Comparison of ENCODE assay signal across 9 cellular contexts in genomic region chr5:93585753-93586385, GRCh38. TPM values are rescaled to one million over a fixed set of nuclear protein-coding genes. Genes with fewer than 3 reads are reported as not detected.
DNase-seq lines count a peak whose midpoint lies in the region; ATAC-seq, FAIRE-seq and TF ChIP-seq lines count a peak whose summit lies in the region.
"Had no signal": no experiment of that assay in that cellular context is flagged by ENCODE, and none has a peak within 500 bp of the region (broad histone marks: within the 10 kb centered on the region; RNA-seq: fewer than 3 reads in every experiment).

No MANE protein-coding gene starts in this region.

- TF ChIP-seq EP300 in HepG2 (IDR thresholded peaks at IDR 0.05; ENCODE audit: low read depth in 2 of 2, low read length in 2 of 2) (no peak), HepG2 (CRISPR knock-in tag; IDR thresholded peaks at IDR 0.05; ENCODE audit: borderline replicate concordance) (no peak)

- no peaks in the 10 kb centered on the region for H3K36me3 Mint-ChIP-seq in activated T-cell treated with anti-CD3 and anti-CD28 coated beads, Interleukin-2, amount 50 U/mL, for 4 hours (ENCODE audit: insufficient read depth)

- H3K4me1 ChIP-seq in adrenal gland (replicated peaks in 1 of 2): peaks cover 0 to 16% of the 10 kb centered on the region in 2 donors
- H3K4me1 ChIP-seq in HepG2 (ENCODE audit: insufficient read depth, low read length): peaks cover 42% of the 10 kb centered on the region
- H3K4me1 ChIP-seq in thyroid gland: peaks cover 8 to 13% of the 10 kb centered on the region in 2 donors

- H3K4me1 Mint-ChIP-seq in activated T-cell treated with anti-CD3 and anti-CD28 coated beads, Interleukin-2, amount 50 U/mL, for 4 hours (ENCODE audit: low read depth): peaks cover 14% of the 10 kb centered on the region

- CTCF ChIA-PET in HepG2 (lab: Yijun Ruan, JAX; ENCODE audit: low intra/inter-chr PET ratio, low total read pairs): interaction anchor here (1.5 kb wide), 1 partner anchor 22 kb away, joined by 3 read pairs; no protein-coding TSS in a partner anchor

- TF ChIP-seq RAD21 in HepG2 (CRISPR knock-in tag; IDR thresholded peaks at IDR 0.05): no peak

- peaks cover 41% of the 10 kb centered on the region for H4K20me1 ChIP-seq in HepG2 (ENCODE audit: insufficient read depth, low read length)

- H3K36me3 ChIP-seq in adrenal gland (replicated peaks in 1 of 2): no peaks in the 10 kb centered on the region
- peaks cover 6 to 27% of the 10 kb centered on the region in 2 experiments; a peak in 4 of 5 replicates for H3K36me3 ChIP-seq in HepG2 (replicated peaks in 1 of 2; ENCODE audit: control insufficient read depth in 1 of 2, insufficient read depth in 2 of 2, low read length in 2 of 2)
- no peaks in the 10 kb centered on the region for H3K36me3 ChIP-seq in thyroid gland

- in situ Hi-C loops in HepG2 (cut with HindIII; ENCODE audit: extremely low pct_ligation_motif_present, low pct_unique_long_range_greater_than_20kb): loop anchor here (10.0 kb wide), 1 partner anchor 329 kb away; no protein-coding TSS in a partner anchor

- peaks cover 4% of the 10 kb centered on the region for H3K9me3 Mint-ChIP-seq in activated T-cell treated with anti-CD3 and anti-CD28 coated beads, Interleukin-2, amount 50 U/mL, for 4 hours

- peak overlapping the region; percentile 68 for H3K4me2 ChIP-seq in HepG2 (ENCODE audit: low read depth, low read length)

- no peak for ATAC-seq in activated T-cell treated with anti-CD3 and anti-CD28 coated beads, Interleukin-2, amount 50 U/mL, for 4 hours
- ATAC-seq in HepG2: no peak

- DNase-seq in activated T-cell treated with anti-CD3 and anti-CD28 coated beads, Interleukin-2, amount 50 U/mL, for 4 hours: no peak
- no peak for DNase-seq in activated T-cell treated with anti-CD3 and anti-CD28 coated beads, Interleukin-2, amount 50 U/mL, for 48 hours
- DNase-seq in adrenal gland (peak in 2 of 7 donors; percentile 29 to 52), HepG2 (ENCODE audit: low spot score) (no peak), thyroid gland (no peak), SKM-1 treated with dmso at 0.1 percent for 144 hours (lab: John Stamatoyannopoulos, UW; ENCODE audit: unreplicated experiment) (no peak), 8988T (no peak), H4 (ENCODE audit: low spot score) (no peak)
- DNase-seq: activated CD8-positive, alpha-beta memory T cell treated with anti-CD3 and anti-CD28 coated beads, Interleukin-2, amount 50 U/mL, for 4 hours had no signal

- POLR2A ChIA-PET in HepG2 (lab: Yijun Ruan, JAX): no interaction called here

- no peak overlapping the region for H2AFZ ChIP-seq in HepG2 (ENCODE audit: low read length)

- no peaks in the 10 kb centered on the region for H3K9me3 ChIP-seq in adrenal gland (replicated peaks in 1 of 3)
- no peaks in the 10 kb centered on the region for H3K9me3 ChIP-seq in HepG2 (ENCODE audit: low read length)
- no peaks in the 10 kb centered on the region for H3K9me3 ChIP-seq in thyroid gland

- FAIRE-seq in HepG2 (lab: Jason Lieb, UNC): no peak

- TF ChIP-seq CTCF in adrenal gland (IDR thresholded peaks at IDR 0.05): no peak
- no peak for TF ChIP-seq CTCF in HepG2 (CRISPR knock-in tag; IDR thresholded peaks at IDR 0.05)
- TF ChIP-seq CTCF in thyroid gland (IDR thresholded peaks at IDR 0.05): no peak

- H3K79me2 ChIP-seq in HepG2 (ENCODE audit: insufficient read depth, low read length): peaks cover 61% of the 10 kb centered on the region

- H3K4me3 Mint-ChIP-seq in activated T-cell treated with anti-CD3 and anti-CD28 coated beads, Interleukin-2, amount 50 U/mL, for 4 hours: peak overlapping the region; percentile 69

- WGBS in adrenal gland, 4 donors: 8 to 15% (median 10%) methylated on average over 14 of the region's 14 CpGs
- WGBS in HepG2 (ENCODE audit: low lambda C conversion rate): 1% methylated on average over 14 of the region's 14 CpGs
- WGBS in thyroid gland, 2 donors: 18 to 21% methylated on average over 14 of the region's 14 CpGs

- H3K4me3 ChIP-seq in adrenal gland (peak overlapping the region in 2 of 4 donors; percentile 81), HepG2 (replicated peaks in 1 of 3; ENCODE audit: insufficient read depth in 1 of 3, low read depth in 2 of 3, low read length in 3 of 3) (peak overlapping the region; percentile 72 to 96 (median 95)), thyroid gland (replicated peaks in 1 of 3) (peak overlapping the region in 1 of 3 donors; percentile 41)

- H3K27me3 ChIP-seq in adrenal gland (no peaks in the 10 kb centered on the region), HepG2 (ENCODE audit: control insufficient read depth in 1 of 2, insufficient read depth in 2 of 2, low read length in 2 of 2) (peaks cover 0 to 1% of the 10 kb centered on the region in 2 experiments; a peak in 1 of 5 replicates), thyroid gland (peaks cover 32% of the 10 kb centered on the region)

- peak overlapping the region; percentile 82 for H3K9ac ChIP-seq in HepG2 (ENCODE audit: insufficient read depth, low read depth, low read length)

- H3K27me3 Mint-ChIP-seq in activated T-cell treated with anti-CD3 and anti-CD28 coated beads, Interleukin-2, amount 50 U/mL, for 4 hours (ENCODE audit: low read depth): peaks cover 54% of the 10 kb centered on the region

- intact Hi-C loops in adrenal gland (cut with DNase I): loop anchor here in 1 of 2 donors (10.0 kb wide), 1 partner anchor 209 kb away; no protein-coding TSS in a partner anchor
- intact Hi-C loops in HepG2 (cut with micrococcal nuclease; ENCODE audit: unreplicated experiment): no loop called here
- intact Hi-C loops in thyroid gland (cut with DNase I): loop anchor here (10.0 kb wide), 1 partner anchor 329 kb away; no protein-coding TSS in a partner anchor

- no peak for TF ChIP-seq POLR2A in adrenal gland (IDR thresholded peaks at IDR 0.05)
- TF ChIP-seq POLR2A in HepG2 (IDR thresholded peaks at IDR 0.05; ENCODE audit: insufficient read depth in 1 of 2, low read depth in 2 of 2, low read length in 2 of 2): no peak
- no peak for TF ChIP-seq POLR2A in thyroid gland (IDR thresholded peaks at IDR 0.05)

- BruUV-seq in HepG2 (replicated peaks; lab: Mats Ljungman, UMichigan): no TSS peak

- H3K27ac ChIP-seq in adrenal gland (peak overlapping the region in 4 of 5 donors; percentile 68 to 93 (median 78)), HepG2 (ENCODE audit: extremely low read length, insufficient read depth, low read length) (peak overlapping the region; percentile 35), thyroid gland (peak overlapping the region in 2 of 3 donors; percentile 15 to 30)

RNA-seq across cellular contexts. Expression of gene NR2F1, which starts 2.8 kb away (rescaled TPM):
- total RNA-seq in activated T-cell treated with anti-CD3 and anti-CD28 coated beads, Interleukin-2, amount 50 U/mL, for 4 hours: under 1 TPM; 0.08 to 0.21 (median 0.10) TPM
- total RNA-seq in adrenal gland (100 to 1,000 TPM in 3 of 8 donors, 10 to 100 TPM in 5; 50.1 to 195 (median 89.3) TPM), HepG2 (2016; rRNA removed; fragmentation: Illumina TruSeq; extraction: Trizol) (14.0 and 17.1 TPM in 2 replicates), thyroid gland (10 to 100 TPM; 25.8 to 43.3 (median 37.5) TPM)
- polyA plus RNA-seq in adrenal gland (10 to 100 TPM; 22.4 to 64.4 (median 42.2) TPM), HepG2 (2011; rRNA removed) (59.7 and 76.5 TPM in 2 replicates)
- total RNA-seq in HepG2 (2016; cell fraction: cytosol; rRNA removed; fragmentation: Illumina TruSeq; extraction: Trizol; ENCODE audit: low read depth): 4.3 and 4.6 TPM in 2 replicates
- 12.7 and 15.6 TPM in 2 replicates for total RNA-seq in HepG2 (2016; cell fraction: insoluble cytoplasmic fraction; rRNA removed; fragmentation: Illumina TruSeq; extraction: Trizol)
- total RNA-seq in HepG2 (2016; cell fraction: membrane; rRNA removed; fragmentation: Illumina TruSeq; extraction: Trizol): 12.0 and 12.1 TPM in 2 replicates
- 14.7 and 16.7 TPM in 2 replicates for total RNA-seq in HepG2 (2016; cell fraction: nucleus; rRNA removed; fragmentation: Illumina TruSeq; extraction: Trizol)
- 48.3 and 60.7 TPM in 2 replicates for polyA plus RNA-seq in HepG2 (2011; cell fraction: cytosol; rRNA removed)
- polyA plus RNA-seq in HepG2 (2011; cell fraction: nucleus; rRNA removed): 179 and 207 TPM in 2 replicates
- polyA plus RNA-seq in HepG2 (2012): 28.9 and 65.9 TPM in 2 replicates
- 1.4 and 2.1 TPM in 2 replicates for polyA plus RNA-seq in HepG2 (2016; cell fraction: cytosol; fragmentation: Illumina TruSeq; extraction: Trizol; ENCODE audit: low read depth)
- polyA plus RNA-seq in HepG2 (2016; cell fraction: insoluble cytoplasmic fraction; fragmentation: Illumina TruSeq; extraction: Trizol; ENCODE audit: low read depth): 16.0 and 19.7 TPM in 2 replicates
- 4.8 and 5.9 TPM in 2 replicates for polyA plus RNA-seq in HepG2 (2016; cell fraction: membrane; fragmentation: Illumina TruSeq; extraction: Trizol; ENCODE audit: low read depth)
- 37.8 and 39.6 TPM in 2 replicates for polyA plus RNA-seq in HepG2 (2016; cell fraction: nucleus; fragmentation: Illumina TruSeq; extraction: Trizol; ENCODE audit: insufficient read depth, low read depth)
- polyA minus RNA-seq in HepG2 (2011; rRNA and poly(A)+ RNA removed; ENCODE audit: low replicate concordance): 62.1 and 114 TPM in 2 replicates
- polyA minus RNA-seq in HepG2 (2011; cell fraction: cytosol; rRNA and poly(A)+ RNA removed): 46.9 and 57.0 TPM in 2 replicates
- polyA minus RNA-seq in HepG2 (2011; cell fraction: nucleus; rRNA and poly(A)+ RNA removed): 29.7 and 42.6 TPM in 2 replicates
- total RNA-seq in H4 (2014; rRNA removed; shearing (Covaris generic)): 6.5 and 10.3 TPM in 2 replicates

RNA-seq across cellular contexts. Expression of gene NR2F1-AS1, which starts 4.8 kb away (rescaled TPM):
- total RNA-seq in activated T-cell treated with anti-CD3 and anti-CD28 coated beads, Interleukin-2, amount 50 U/mL, for 4 hours: not detected
- total RNA-seq in adrenal gland (10 to 100 TPM; 13.2 to 42.0 (median 25.7) TPM), HepG2 (2016; rRNA removed; fragmentation: Illumina TruSeq; extraction: Trizol) (2.1 and 2.8 TPM in 2 replicates), thyroid gland (10 to 100 TPM in 2 of 4 donors, 1 to 10 TPM in 2; 4.1 to 13.8 (median 10.1) TPM)
- polyA plus RNA-seq in adrenal gland (100 to 1,000 TPM in 1 of 3 donors, 10 to 100 TPM in 2; 20.8 to 107 (median 62.1) TPM), HepG2 (2011; rRNA removed) (2.8 and 3.1 TPM in 2 replicates)
- total RNA-seq in HepG2 (2016; cell fraction: cytosol; rRNA removed; fragmentation: Illumina TruSeq; extraction: Trizol; ENCODE audit: low read depth): 2.5 and 2.7 TPM in 2 replicates
- total RNA-seq in HepG2 (2016; cell fraction: insoluble cytoplasmic fraction; rRNA removed; fragmentation: Illumina TruSeq; extraction: Trizol): 0.64 and 1.1 TPM in 2 replicates
- total RNA-seq in HepG2 (2016; cell fraction: membrane; rRNA removed; fragmentation: Illumina TruSeq; extraction: Trizol): 3.5 and 3.7 TPM in 2 replicates
- 3.5 and 4.9 TPM in 2 replicates for total RNA-seq in HepG2 (2016; cell fraction: nucleus; rRNA removed; fragmentation: Illumina TruSeq; extraction: Trizol)
- 1.1 and 2.4 TPM in 2 replicates for polyA plus RNA-seq in HepG2 (2011; cell fraction: cytosol; rRNA removed)
- polyA plus RNA-seq in HepG2 (2011; cell fraction: nucleus; rRNA removed): 2.9 and 5.9 TPM in 2 replicates
- 5.1 and 7.3 TPM in 2 replicates for polyA plus RNA-seq in HepG2 (2012)
- polyA plus RNA-seq in HepG2 (2016; cell fraction: cytosol; fragmentation: Illumina TruSeq; extraction: Trizol; ENCODE audit: low read depth): 3.6 and 4.1 TPM in 2 replicates
- polyA plus RNA-seq in HepG2 (2016; cell fraction: insoluble cytoplasmic fraction; fragmentation: Illumina TruSeq; extraction: Trizol; ENCODE audit: low read depth): 0.48 and 2.3 TPM in 2 replicates
- polyA plus RNA-seq in HepG2 (2016; cell fraction: membrane; fragmentation: Illumina TruSeq; extraction: Trizol; ENCODE audit: low read depth): 2.6 and 5.7 TPM in 2 replicates
- polyA plus RNA-seq in HepG2 (2016; cell fraction: nucleus; fragmentation: Illumina TruSeq; extraction: Trizol; ENCODE audit: insufficient read depth, low read depth): 2.3 and 2.9 TPM in 2 replicates
- polyA minus RNA-seq in HepG2 (2011; rRNA and poly(A)+ RNA removed; ENCODE audit: low replicate concordance): 2.2 and 4.6 TPM in 2 replicates
- polyA minus RNA-seq in HepG2 (2011; cell fraction: cytosol; rRNA and poly(A)+ RNA removed): 2.1 TPM in 1 of 2 replicates, not detected in the other
- polyA minus RNA-seq in HepG2 (2011; cell fraction: nucleus; rRNA and poly(A)+ RNA removed): 27.3 and 33.1 TPM in 2 replicates
- total RNA-seq in H4 (2014; rRNA removed; shearing (Covaris generic)): 5.2 and 10.4 TPM in 2 replicates

Comparison
In these comparisons a context has a peak if more than half of its experiments do, and no peak if none do; other contexts are left out.
1. H3K27ac ChIP-seq: peak in every context shown above with its lines; median percentile 78 in adrenal gland; 35 in HepG2; 22 in thyroid gland.